In the genomic region with DNA sequence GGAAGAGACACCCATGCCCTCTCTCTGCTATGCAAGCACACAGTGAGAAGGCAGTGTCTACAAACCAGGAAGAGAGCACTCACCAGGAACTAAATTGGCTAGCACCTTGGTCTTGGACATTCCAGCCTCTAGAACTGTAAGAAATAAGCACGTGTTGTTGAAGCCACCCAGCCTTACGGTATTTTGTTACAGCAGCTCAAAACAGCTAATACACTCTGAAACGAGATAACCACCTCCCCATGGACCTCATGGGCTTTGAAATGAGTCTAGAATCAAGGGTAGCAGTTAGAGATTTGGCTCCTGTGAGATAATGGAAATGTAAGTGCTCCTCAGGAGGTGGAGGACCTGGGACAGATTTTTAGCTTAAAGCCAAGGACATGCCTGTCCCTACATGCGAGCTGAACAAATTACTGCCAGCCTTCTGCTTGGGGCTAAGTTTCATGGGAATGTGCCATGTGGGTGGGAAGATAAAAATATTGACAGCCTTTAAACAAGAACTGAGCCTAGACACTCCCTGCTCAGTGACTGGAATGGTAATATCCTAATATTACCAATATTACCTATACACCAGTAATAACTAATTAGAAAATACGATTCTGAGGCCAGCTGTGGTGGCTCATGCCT, we compare ENCODE assay signal across 17 cellular contexts.
"Had no signal": no experiment of that assay in that cellular context is flagged by ENCODE, and none has a peak within 500 bp of the region (broad histone marks: within the 10 kb centered on the region; RNA-seq: fewer than 3 reads in every experiment).

No MANE protein-coding gene starts in this region.

- H3K4me3 Mint-ChIP-seq: activated naive CD8-positive, alpha-beta T cell treated with anti-CD3 and anti-CD28 coated beads for 36 hours; activated T-cell treated with anti-CD3 and anti-CD28 coated beads, Interleukin-2, amount 50 U/mL, for 72 hours; dendritic cell treated with granulocyte-macrophage colony-stimulating factor and Interleukin-4, amounts not matched to agents 40 ng/mL and 50 ng/mL, for 4 days; effector memory CD8-positive, alpha-beta T cell; stimulated activated naive CD8-positive, alpha-beta T cell treated with anti-CD3 and anti-CD28 coated beads, Interleukin-15, Interleukin-2, amounts not matched to agents 100 ng/mL and 50 ng/mL, for 24 hours; WTC11 had no signal

- H3K27me3 Mint-ChIP-seq: activated naive CD8-positive, alpha-beta T cell treated with anti-CD3 and anti-CD28 coated beads for 36 hours; effector memory CD8-positive, alpha-beta T cell; stimulated activated naive CD8-positive, alpha-beta T cell treated with anti-CD3 and anti-CD28 coated beads, Interleukin-15, Interleukin-2, amounts not matched to agents 100 ng/mL and 50 ng/mL, for 24 hours had no signal

- H3K27ac Mint-ChIP-seq: activated naive CD8-positive, alpha-beta T cell treated with anti-CD3 and anti-CD28 coated beads for 36 hours; activated T-cell treated with anti-CD3 and anti-CD28 coated beads, Interleukin-2, amount 50 U/mL, for 72 hours; dendritic cell treated with granulocyte-macrophage colony-stimulating factor and Interleukin-4, amounts not matched to agents 40 ng/mL and 50 ng/mL, for 4 days; effector memory CD8-positive, alpha-beta T cell; stimulated activated naive CD8-positive, alpha-beta T cell treated with anti-CD3 and anti-CD28 coated beads, Interleukin-15, Interleukin-2, amounts not matched to agents 100 ng/mL and 50 ng/mL, for 24 hours; WTC11 had no signal

- H3K4me3 ChIP-seq: gastrocnemius medialis, heart left ventricle, lower lobe of right lung, skin epidermis, upper lobe of left lung had no signal

- H3K9me3 Mint-ChIP-seq: activated naive CD8-positive, alpha-beta T cell treated with anti-CD3 and anti-CD28 coated beads for 36 hours; activated T-cell treated with anti-CD3 and anti-CD28 coated beads, Interleukin-2, amount 50 U/mL, for 72 hours; dendritic cell treated with granulocyte-macrophage colony-stimulating factor and Interleukin-4, amounts not matched to agents 40 ng/mL and 50 ng/mL, for 4 days; effector memory CD8-positive, alpha-beta T cell; stimulated activated naive CD8-positive, alpha-beta T cell treated with anti-CD3 and anti-CD28 coated beads, Interleukin-15, Interleukin-2, amounts not matched to agents 100 ng/mL and 50 ng/mL, for 24 hours; WTC11 had no signal

- ATAC-seq: activated T-cell treated with anti-CD3 and anti-CD28 coated beads, Interleukin-2, amount 50 U/mL, for 72 hours; effector memory CD8-positive, alpha-beta T cell; gastrocnemius medialis; heart left ventricle; left cardiac atrium; lower lobe of right lung; WTC11 had no signal

- H3K27me3 ChIP-seq: gastrocnemius medialis, heart left ventricle, upper lobe of left lung had no signal

- H3K9me3 ChIP-seq: gastrocnemius medialis, heart left ventricle, lower lobe of right lung, upper lobe of left lung had no signal

- DNase-seq: activated CD4-positive, alpha-beta T cell treated with anti-CD3 and anti-CD28 coated beads for 4 hours; activated gamma-delta T cell; activated naive CD8-positive, alpha-beta T cell treated with anti-CD3 and anti-CD28 coated beads for 36 hours; activated T-cell treated with anti-CD3 and anti-CD28 coated beads, Interleukin-2, amount 50 U/mL, for 72 hours; anterior cingulate cortex; effector memory CD8-positive, alpha-beta T cell; gastrocnemius medialis; heart left ventricle; left cardiac atrium; lower lobe of right lung; stimulated activated CD4-positive, alpha-beta T cell treated with anti-CD3 and anti-CD28 coated beads, Interleukin-4, amount 100 ng/mL, for 24 hours; T-helper 2 cell; upper lobe of left lung had no signal

- H3K36me3 ChIP-seq: gastrocnemius medialis, heart left ventricle, lower lobe of right lung, upper lobe of left lung had no signal

- H3K27ac ChIP-seq: gastrocnemius medialis, heart left ventricle, lower lobe of right lung, skin epidermis, upper lobe of left lung had no signal

- H3K36me3 Mint-ChIP-seq: activated naive CD8-positive, alpha-beta T cell treated with anti-CD3 and anti-CD28 coated beads for 36 hours; WTC11 had no signal
